In genomic region chr6:132788658-132789397, GRCh38 we compare ENCODE assay signal across 1 cellular context.
TF ChIP-seq lines count a peak whose summit lies in the region.

No MANE protein-coding gene starts in this region.

TF ChIP-seq in GM23338, 12 proteins besides CTCF, POLR2A, EP300 and RAD21:
- TF ChIP-seq ZNF462 (CRISPR knock-in tag; IDR thresholded peaks at IDR 0.05) (no peak), STAT1 (IDR thresholded peaks at IDR 0.05; ENCODE audit: unreplicated experiment) (no peak), REST (IDR thresholded peaks at IDR 0.05; ENCODE audit: unreplicated experiment) (no peak), CREB1 (CRISPR knock-in tag; IDR thresholded peaks at IDR 0.05; ENCODE audit: low read depth) (no peak), JUNB (IDR thresholded peaks at IDR 0.05; ENCODE audit: unreplicated experiment) (no peak), EZH2 (IDR thresholded peaks at IDR 0.05; ENCODE audit: low read depth, unreplicated experiment) (no peak), POLR2AphosphoS5 (IDR thresholded peaks at IDR 0.05; ENCODE audit: low read depth) (no peak), ZNF114 (CRISPR knock-in tag; IDR thresholded peaks at IDR 0.05) (no peak), EZH2phosphoT487 (IDR thresholded peaks at IDR 0.05; ENCODE audit: unreplicated experiment) (no peak), ZNF331 (CRISPR knock-in tag; IDR thresholded peaks at IDR 0.05; ENCODE audit: low read depth) (no peak), NANOG (IDR thresholded peaks at IDR 0.05; ENCODE audit: borderline replicate concordance) (no peak)
- TF ChIP-seq, protein P1, sequence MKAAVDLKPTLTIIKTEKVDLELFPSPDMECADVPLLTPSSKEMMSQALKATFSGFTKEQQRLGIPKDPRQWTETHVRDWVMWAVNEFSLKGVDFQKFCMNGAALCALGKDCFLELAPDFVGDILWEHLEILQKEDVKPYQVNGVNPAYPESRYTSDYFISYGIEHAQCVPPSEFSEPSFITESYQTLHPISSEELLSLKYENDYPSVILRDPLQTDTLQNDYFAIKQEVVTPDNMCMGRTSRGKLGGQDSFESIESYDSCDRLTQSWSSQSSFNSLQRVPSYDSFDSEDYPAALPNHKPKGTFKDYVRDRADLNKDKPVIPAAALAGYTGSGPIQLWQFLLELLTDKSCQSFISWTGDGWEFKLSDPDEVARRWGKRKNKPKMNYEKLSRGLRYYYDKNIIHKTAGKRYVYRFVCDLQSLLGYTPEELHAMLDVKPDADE (IDR thresholded peaks at IDR 0.05) = no peak
